8 cellular contexts compared by ENCODE assay signal in genomic region chr3:125141596-125142417, GRCh38.
DNase-seq lines count a peak whose midpoint lies in the region; ATAC-seq, FAIRE-seq and TF ChIP-seq lines count a peak whose summit lies in the region.

No MANE protein-coding gene starts in this region.

- H3K4me3 ChIP-seq in parathyroid adenoma (ENCODE audit: low read depth, low read length), result no peak overlapping the region

- H3K36me3 ChIP-seq in parathyroid adenoma (ENCODE audit: control insufficient read depth, insufficient read depth, low read length), result no peaks in the 10 kb centered on the region

- peak; percentile 59 for ATAC-seq in GM21576 (IDR thresholded peaks at IDR 0.05; ENCODE audit: unreplicated experiment)
- ATAC-seq in activated T-cell treated with anti-CD3 and anti-CD28 coated beads, Interleukin-2, amount 50 U/mL, for 4 hours, result peak; percentile 79 to 83

- TF ChIP-seq CTCF in parathyroid adenoma (IDR thresholded peaks at IDR 0.05) (no peak), type B pancreatic cell (conservative IDR thresholded peaks at IDR 0.05) (peak; percentile 39)

- no peaks in the 10 kb centered on the region for H3K9me3 ChIP-seq in parathyroid adenoma (ENCODE audit: control insufficient read depth, low read length)

- FAIRE-seq in frontal cortex (lab: Jason Lieb, UNC), result no peak

- H3K36me3 Mint-ChIP-seq in activated T-cell treated with anti-CD3 and anti-CD28 coated beads, Interleukin-2, amount 50 U/mL, for 4 hours (ENCODE audit: insufficient read depth), result no peaks in the 10 kb centered on the region
- H3K36me3 Mint-ChIP-seq in type B pancreatic cell, result no peaks in the 10 kb centered on the region

- H3K79me2 ChIP-seq in parathyroid adenoma, result no peaks in the 10 kb centered on the region

- peak; percentile 43 for DNase-seq in ELR (ENCODE audit: low read depth)
- peak; percentile 87 for DNase-seq in MV-4-11 (lab: John Stamatoyannopoulos, UW)
- DNase-seq in activated T-cell treated with anti-CD3 and anti-CD28 coated beads, Interleukin-2, amount 50 U/mL, for 4 hours, result peak; percentile 55
- peak; percentile 51 to 63 for DNase-seq in frontal cortex (ENCODE audit: low spot score in 2 of 2)
- no peak for DNase-seq in type B pancreatic cell (ENCODE audit: extremely low spot score, unreplicated experiment)
- DNase-seq in HCEC 1CT, result no peak

- H2AFZ ChIP-seq in parathyroid adenoma, result peak overlapping the region; percentile 82

- no peak overlapping the region for H3K9ac ChIP-seq in parathyroid adenoma

- peak overlapping the region; percentile 43 for H3K4me2 ChIP-seq in parathyroid adenoma (ENCODE audit: low read length)

- no peaks in the 10 kb centered on the region for H3K27me3 ChIP-seq in parathyroid adenoma (ENCODE audit: control insufficient read depth, insufficient read depth, low read length)

- H3K4me1 ChIP-seq in parathyroid adenoma, result peaks cover 40% of the 10 kb centered on the region

- peaks cover 3% of the 10 kb centered on the region for H3K27me3 Mint-ChIP-seq in activated T-cell treated with anti-CD3 and anti-CD28 coated beads, Interleukin-2, amount 50 U/mL, for 4 hours (ENCODE audit: low read depth)
- peaks cover 15% of the 10 kb centered on the region for H3K27me3 Mint-ChIP-seq in type B pancreatic cell

- H3K4me1 Mint-ChIP-seq in activated T-cell treated with anti-CD3 and anti-CD28 coated beads, Interleukin-2, amount 50 U/mL, for 4 hours (ENCODE audit: low read depth), result peaks cover 31% of the 10 kb centered on the region
- peaks cover 32% of the 10 kb centered on the region for H3K4me1 Mint-ChIP-seq in type B pancreatic cell (ENCODE audit: unreplicated experiment)

- H3K27ac Mint-ChIP-seq in type B pancreatic cell, result no peak overlapping the region

- H3K27ac ChIP-seq in parathyroid adenoma, result peak overlapping the region; percentile 72

- H3K4me3 Mint-ChIP-seq in activated T-cell treated with anti-CD3 and anti-CD28 coated beads, Interleukin-2, amount 50 U/mL, for 4 hours, result peak overlapping the region; percentile 69
- peak overlapping the region; percentile 72 for H3K4me3 Mint-ChIP-seq in type B pancreatic cell

- no peaks in the 10 kb centered on the region for H3K9me3 Mint-ChIP-seq in activated T-cell treated with anti-CD3 and anti-CD28 coated beads, Interleukin-2, amount 50 U/mL, for 4 hours
- no peaks in the 10 kb centered on the region for H3K9me3 Mint-ChIP-seq in type B pancreatic cell

Comparison
In these comparisons a context has a peak if more than half of its experiments do, and no peak if none do; other contexts are left out.
1. DNase-seq: peak in ELR (single experiment), MV-4-11 (single experiment), activated T-cell treated with anti-CD3 and anti-CD28 coated beads, Interleukin-2, amount 50 U/mL, for 4 hours (single experiment) and frontal cortex (2 of 2); none in type B pancreatic cell (single experiment) and HCEC 1CT (single experiment).